Comparison of ENCODE assay signal across 26 cellular contexts in the genomic region with DNA sequence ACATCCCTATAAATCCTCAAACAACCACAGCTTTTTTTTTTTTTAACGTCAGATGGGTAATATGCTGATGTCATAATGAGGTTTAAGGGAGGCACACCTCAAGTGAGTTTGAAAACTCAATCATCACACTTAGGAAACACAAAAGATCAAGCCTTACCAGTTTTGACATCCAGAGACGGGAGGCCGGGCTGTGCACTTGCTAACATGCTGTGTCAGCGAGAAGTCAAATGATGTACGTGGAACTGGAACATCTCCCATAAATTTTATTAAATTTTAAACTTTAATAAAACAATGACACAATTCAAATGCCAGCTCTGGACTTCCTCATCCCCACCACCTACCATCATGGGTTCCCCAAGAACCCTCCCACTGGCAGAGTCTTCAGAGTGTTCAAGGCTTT.
"Had no signal": no experiment of that assay in that cellular context is flagged by ENCODE, and none has a peak within 500 bp of the region (broad histone marks: within the 10 kb centered on the region; RNA-seq: fewer than 3 reads in every experiment).

No MANE protein-coding gene starts in this region.

- FAIRE-seq: keratinocyte, pancreas, small intestine, urothelium cell line had no signal

- H3K27ac ChIP-seq: lower lobe of right lung, pancreas, prostate gland, sigmoid colon, spleen, thyroid gland, transverse colon, upper lobe of right lung had no signal

- H3K36me3 ChIP-seq: lower lobe of right lung, pancreas, prostate gland, sigmoid colon, spleen, thyroid gland, transverse colon, upper lobe of right lung had no signal

- H3K9me3 ChIP-seq: lower lobe of right lung, pancreas, prostate gland, sigmoid colon, spleen, thyroid gland, transverse colon, upper lobe of right lung had no signal

- H3K4me3 ChIP-seq: lower lobe of right lung, pancreas, prostate gland, sigmoid colon, spleen, thyroid gland, transverse colon, upper lobe of right lung had no signal

- DNase-seq: hippocampal formation; kidney glomerular epithelial cell; left cardiac atrium; left ventricle myocardium superior; lower lobe of right lung; mammary epithelial cell; mesenchymal stem cell; naive thymus-derived CD8-positive, alpha-beta T cell; pancreas; posterior cingulate gyrus; retina; right cardiac atrium; sigmoid colon; small intestine; spleen; stimulated activated CD4-positive, alpha-beta T cell treated with anti-CD3 and anti-CD28 coated beads, Interleukin-4, amount 100 ng/mL, for 24 hours; stimulated activated naive CD4-positive, alpha-beta T cell treated with Interleukin-2 at 50 U/mL for 16 hours; stimulated activated naive CD8-positive, alpha-beta T cell treated with anti-CD3 and anti-CD28 coated beads, Interleukin-15, amount 100 ng/mL, for 72 hours; thyroid gland; transverse colon; upper lobe of right lung had no signal

- H3K27me3 ChIP-seq: pancreas, sigmoid colon, thyroid gland, transverse colon, upper lobe of right lung had no signal

- ATAC-seq: left cardiac atrium; left lobe of liver; left ventricle myocardium superior; lower lobe of right lung; naive thymus-derived CD8-positive, alpha-beta T cell; pancreas; right cardiac atrium; stimulated activated memory B cell treated with anti-CD40 and anti-IgM and Interleukin-4, amounts not matched to agents 10 μg/mL and 1 μg/mL and 100 μg/mL, for 72 hours; stimulated activated naive CD8-positive, alpha-beta T cell treated with anti-CD3 and anti-CD28 coated beads, Interleukin-15, amount 100 ng/mL, for 72 hours; upper lobe of right lung had no signal

- H3K4me1 ChIP-seq: lower lobe of right lung, pancreas, prostate gland, sigmoid colon, thyroid gland, transverse colon, upper lobe of right lung had no signal
